Comparison of ENCODE assay signal across 23 cellular contexts in the genomic region with DNA sequence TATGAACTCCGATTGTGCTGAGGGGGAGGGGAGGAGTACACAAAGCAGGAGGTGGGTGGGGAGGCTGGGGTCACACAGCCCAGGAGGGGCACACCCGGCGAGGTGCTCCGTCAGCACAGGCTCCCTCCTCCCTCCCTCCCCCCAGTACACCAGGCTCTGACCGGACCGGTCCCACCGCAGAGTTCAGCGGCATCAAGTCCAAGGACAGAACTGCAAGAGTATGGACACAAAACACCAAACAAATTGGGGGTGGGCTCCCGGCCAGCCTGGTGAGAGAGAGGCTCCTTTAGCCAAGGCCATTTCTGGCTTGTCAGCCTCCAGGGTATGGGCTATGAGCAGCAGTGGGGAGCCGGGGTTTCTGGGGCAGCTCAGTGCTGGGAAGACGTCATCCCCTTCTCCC.
DNase-seq lines count a peak whose midpoint lies in the region; ATAC-seq and TF ChIP-seq lines count a peak whose summit lies in the region.
"Had no signal": no experiment of that assay in that cellular context is flagged by ENCODE, and none has a peak within 500 bp of the region (broad histone marks: within the 10 kb centered on the region; RNA-seq: fewer than 3 reads in every experiment).

No MANE protein-coding gene starts in this region.

- peaks cover 34 to 64% of the 10 kb centered on the region in 2 donors for H3K4me1 Mint-ChIP-seq in stimulated activated naive B cell treated with anti-CD40 and anti-IgM and Interleukin-4, amounts not matched to agents 10 μg/mL and 1 μg/mL and 100 μg/mL, for 72 hours

- ATAC-seq in heart left ventricle (no peak), GM18519 (IDR thresholded peaks at IDR 0.05; ENCODE audit: low FRiP score, unreplicated experiment) (no peak)
- ATAC-seq in stimulated activated naive B cell treated with anti-CD40 and anti-IgM and Interleukin-4, amounts not matched to agents 10 μg/mL and 1 μg/mL and 100 μg/mL, for 72 hours (replicated peaks), result no peak
- ATAC-seq: CD8-positive, alpha-beta T cell; GM12878 had no signal

- H3K9me3 Mint-ChIP-seq in stimulated activated naive B cell treated with anti-CD40 and anti-IgM and Interleukin-4, amounts not matched to agents 10 μg/mL and 1 μg/mL and 100 μg/mL, for 72 hours, result no peaks in the 10 kb centered on the region
- H3K9me3 Mint-ChIP-seq: CD8-positive, alpha-beta T cell had no signal

- H3K27ac ChIP-seq in left ventricle myocardium inferior (replicated peaks) (peak overlapping the region; percentile 8), heart left ventricle (no peak overlapping the region), adrenal gland (peak overlapping the region; percentile 10 to 90 (median 72)), mucosa of rectum (ENCODE audit: low read depth in 2 of 2, low read length in 2 of 2) (peak overlapping the region; percentile 81 to 93)
- H3K27ac ChIP-seq: 22Rv1, Peyer's patch, SJSA1 had no signal

- peak overlapping the region in 1 of 2 donors; percentile 36 for H3K9ac ChIP-seq in mucosa of rectum (ENCODE audit: low read depth in 1 of 2, low read length in 2 of 2)

- H3K36me3 ChIP-seq in left ventricle myocardium inferior (no peaks in the 10 kb centered on the region), heart left ventricle (no peaks in the 10 kb centered on the region), adrenal gland (replicated peaks in 1 of 2) (no peaks in the 10 kb centered on the region), mucosa of rectum (ENCODE audit: control insufficient read depth in 2 of 2, insufficient read depth in 2 of 2, low read length in 2 of 2) (no peaks in the 10 kb centered on the region)
- H3K36me3 ChIP-seq: Peyer's patch, SJSA1 had no signal

- H3K27me3 Mint-ChIP-seq in stimulated activated naive B cell treated with anti-CD40 and anti-IgM and Interleukin-4, amounts not matched to agents 10 μg/mL and 1 μg/mL and 100 μg/mL, for 72 hours, result peaks cover 6 to 15% of the 10 kb centered on the region in 2 donors

- peak overlapping the region; percentile 28 for H3K27ac Mint-ChIP-seq in stimulated activated naive B cell treated with anti-CD40 and anti-IgM and Interleukin-4, amounts not matched to agents 10 μg/mL and 1 μg/mL and 100 μg/mL, for 72 hours
- H3K27ac Mint-ChIP-seq: CD8-positive, alpha-beta T cell had no signal

- TF ChIP-seq CTCF in left ventricle myocardium inferior (IDR thresholded peaks at IDR 0.05; ENCODE audit: borderline replicate concordance), result no peak
- TF ChIP-seq CTCF in heart left ventricle (IDR thresholded peaks at IDR 0.05), result no peak
- no peak for TF ChIP-seq CTCF in adrenal gland (IDR thresholded peaks at IDR 0.05)
- no peak for TF ChIP-seq CTCF in GM20000 (IDR thresholded peaks at IDR 0.05; ENCODE audit: extremely low read depth, missing control alignments)

- no peaks in the 10 kb centered on the region for H3K9me3 ChIP-seq in left ventricle myocardium inferior (replicated peaks)
- no peaks in the 10 kb centered on the region for H3K9me3 ChIP-seq in heart left ventricle
- no peaks in the 10 kb centered on the region for H3K9me3 ChIP-seq in adrenal gland (replicated peaks in 1 of 3)
- no peaks in the 10 kb centered on the region for H3K9me3 ChIP-seq in mucosa of rectum (ENCODE audit: control insufficient read depth in 2 of 2, low read length in 2 of 2)
- H3K9me3 ChIP-seq: Peyer's patch, SJSA1 had no signal

- no peak overlapping the region for H3K4me3 Mint-ChIP-seq in stimulated activated naive B cell treated with anti-CD40 and anti-IgM and Interleukin-4, amounts not matched to agents 10 μg/mL and 1 μg/mL and 100 μg/mL, for 72 hours
- H3K4me3 Mint-ChIP-seq: CD8-positive, alpha-beta T cell had no signal

- H3K36me3 Mint-ChIP-seq in stimulated activated naive B cell treated with anti-CD40 and anti-IgM and Interleukin-4, amounts not matched to agents 10 μg/mL and 1 μg/mL and 100 μg/mL, for 72 hours, result peaks cover 0 to 5% of the 10 kb centered on the region in 2 donors
- H3K36me3 Mint-ChIP-seq: CD8-positive, alpha-beta T cell had no signal

- intact Hi-C loops in left ventricle myocardium inferior (cut with micrococcal nuclease), result no loop called here
- intact Hi-C loops in heart left ventricle (cut with DNase I), result loop anchor here in 2 of 10 donors (5.0 to 10.0 kb wide), 2 partner anchors 106 to 109 kb away; no protein-coding TSS in a partner anchor
- intact Hi-C loops in adrenal gland (cut with DNase I), result loop anchor here in 1 of 2 donors (5.0 kb wide), 1 partner anchor 66 kb away; a partner anchor contains a TSS

- TF ChIP-seq POLR2A in heart left ventricle (IDR thresholded peaks at IDR 0.05) (no peak), adrenal gland (IDR thresholded peaks at IDR 0.05) (peak in 1 of 2 donors; percentile 22)

- H3K4me1 ChIP-seq in left ventricle myocardium inferior, result peaks cover 72% of the 10 kb centered on the region
- peaks cover 0 to 70% (median 35%) of the 10 kb centered on the region in 12 donors for H3K4me1 ChIP-seq in heart left ventricle
- H3K4me1 ChIP-seq in adrenal gland (replicated peaks in 1 of 2), result peaks cover 33 to 69% of the 10 kb centered on the region in 2 donors
- H3K4me1 ChIP-seq in mucosa of rectum (ENCODE audit: control insufficient read depth in 2 of 2, insufficient read depth in 2 of 2, low read length in 2 of 2), result peaks cover 40 to 76% of the 10 kb centered on the region in 2 donors
- H3K4me1 ChIP-seq: Peyer's patch had no signal

- no peak for DNase-seq in left ventricle myocardium inferior
- DNase-seq in heart left ventricle, result no peak
- DNase-seq in adrenal gland, result peak; percentile 76 to 95 (median 88)
- DNase-seq in stimulated activated naive B cell treated with anti-CD40 and anti-IgM and Interleukin-4, amounts not matched to agents 10 μg/mL and 1 μg/mL and 100 μg/mL, for 72 hours, result no peak
- no peak for DNase-seq in GM20000 (ENCODE audit: low spot score)
- no peak for DNase-seq in NCI-H510A (lab: John Stamatoyannopoulos, UW)
- DNase-seq: ACHN; C1 segment of cervical spinal cord; CD8-positive, alpha-beta T cell; DND-41; Karpas-422; MV-4-11; NCI-H1105 treated with DMSO at 0.1 percent for 48 hours; NCI-H2029 treated with DMSO at 0.1 percent for 48 hours; NCI-H345; NCI-H524 treated with DMSO at 0.1 percent for 48 hours; NCI-H82; Peyer's patch had no signal

- WGBS in heart left ventricle, 4 donors, result 75 to 82% (median 81%) methylated on average over 8 to 11 of the region's 11 CpGs
- 45 to 71% (median 50%) methylated on average over 7 to 11 of the region's 11 CpGs for WGBS in adrenal gland, 4 donors

- no peak overlapping the region for H3K4me3 ChIP-seq in left ventricle myocardium inferior
- no peak overlapping the region for H3K4me3 ChIP-seq in heart left ventricle
- H3K4me3 ChIP-seq in adrenal gland, result no peak overlapping the region
- H3K4me3 ChIP-seq in mucosa of rectum (ENCODE audit: low read length in 2 of 2), result no peak overlapping the region
- H3K4me3 ChIP-seq: GM12878, Peyer's patch, SJSA1 had no signal

- H3K27me3 ChIP-seq in left ventricle myocardium inferior (ENCODE audit: low read depth) (no peaks in the 10 kb centered on the region), heart left ventricle (no peaks in the 10 kb centered on the region), adrenal gland (no peaks in the 10 kb centered on the region), mucosa of rectum (ENCODE audit: control insufficient read depth in 2 of 2, insufficient read depth in 2 of 2, low read length in 2 of 2) (no peaks in the 10 kb centered on the region)
- H3K27me3 ChIP-seq: Peyer's patch, SJSA1 had no signal

Comparison
In these comparisons a context has a peak if more than half of its experiments do, and no peak if none do; other contexts are left out.
1. H3K27ac ChIP-seq: peak in left ventricle myocardium inferior (single experiment), adrenal gland (5 of 5) and mucosa of rectum (2 of 2); none in heart left ventricle (0 of 12).
2. DNase-seq: peak in adrenal gland (7 of 7); none in left ventricle myocardium inferior (single experiment), heart left ventricle (0 of 5), stimulated activated naive B cell treated with anti-CD40 and anti-IgM and Interleukin-4, amounts not matched to agents 10 μg/mL and 1 μg/mL and 100 μg/mL, for 72 hours (single experiment), GM20000 (single experiment) and NCI-H510A (single experiment).